8 cellular contexts compared by ENCODE assay signal in genomic region chr3:64064804-64065203, GRCh38.
"Had no signal": no experiment of that assay in that cellular context is flagged by ENCODE, and none has a peak within 500 bp of the region (broad histone marks: within the 10 kb centered on the region; RNA-seq: fewer than 3 reads in every experiment).

No MANE protein-coding gene starts in this region.

- DNase-seq: GDM1, GF-D8 had no signal

- FAIRE-seq: G401.6, GM12878, GM12891, GM12892, GM18507, GM19239 had no signal

- ATAC-seq: GM12878 had no signal

- H3K4me3 ChIP-seq: GM12878 had no signal
